9 cellular contexts compared by ENCODE assay signal in genomic region chr3:23949784-23950183, GRCh38. TPM values are rescaled to one million over a fixed set of nuclear protein-coding genes. Genes with fewer than 3 reads are reported as not detected.
DNase-seq lines count a peak whose midpoint lies in the region; ATAC-seq and TF ChIP-seq lines count a peak whose summit lies in the region.
"Had no signal": no experiment of that assay in that cellular context is flagged by ENCODE, and none has a peak within 500 bp of the region (broad histone marks: within the 10 kb centered on the region; RNA-seq: fewer than 3 reads in every experiment).

No MANE protein-coding gene starts in this region.

- peak overlapping the region; percentile 45 to 84 (median 76) for H3K4me3 Mint-ChIP-seq in CD8-positive, alpha-beta memory T cell
- peak overlapping the region; percentile 52 to 84 (median 74) for H3K4me3 Mint-ChIP-seq in immature natural killer cell

- DNase-seq in CD8-positive, alpha-beta memory T cell = no peak
- DNase-seq in OCI-M1 (lab: John Stamatoyannopoulos, UW) = peak; percentile 72
- no peak for DNase-seq in immature natural killer cell
- no peak for DNase-seq in tibial nerve (ENCODE audit: low spot score in 2 of 2)
- no peak for DNase-seq in mucosa of gallbladder (ENCODE audit: low spot score)

- H3K9me3 Mint-ChIP-seq in CD8-positive, alpha-beta memory T cell = no peaks in the 10 kb centered on the region
- no peaks in the 10 kb centered on the region for H3K9me3 Mint-ChIP-seq in immature natural killer cell

- TF ChIP-seq POLR2A in tibial nerve (IDR thresholded peaks at IDR 0.05) (no peak), GM18505 (IDR thresholded peaks at IDR 0.05; ENCODE audit: borderline replicate concordance, extremely low read depth, insufficient read depth, insufficient read length) (no peak)

- H3K36me3 ChIP-seq in CD8-positive, alpha-beta memory T cell (ENCODE audit: insufficient read depth, low read length) = no peaks in the 10 kb centered on the region
- no peaks in the 10 kb centered on the region for H3K36me3 ChIP-seq in tibial nerve

- CTCF ChIA-PET in CD8-positive, alpha-beta memory T cell (lab: Charles Lee) = no interaction called here

- H3K36me3 Mint-ChIP-seq in CD8-positive, alpha-beta memory T cell = peaks cover 0 to 31% (median 3%) of the 10 kb centered on the region in 3 donors
- peaks cover 0 to 4% (median 4%) of the 10 kb centered on the region in 3 donors for H3K36me3 Mint-ChIP-seq in immature natural killer cell

- H3K27me3 ChIP-seq in CD8-positive, alpha-beta memory T cell (ENCODE audit: insufficient read depth, low read length, poor library complexity, severe bottlenecking) = no peaks in the 10 kb centered on the region
- no peaks in the 10 kb centered on the region for H3K27me3 ChIP-seq in tibial nerve

- TF ChIP-seq CTCF in tibial nerve (IDR thresholded peaks at IDR 0.05) = no peak

- POLR2A ChIA-PET in CD8-positive, alpha-beta memory T cell (lab: Charles Lee) = interaction anchor here (0.7 to 1.8 kb wide), 3 partner anchors 19 to 33 kb away, joined by 4 to 6 read pairs (median 4); partner anchors contain the start of genes NKIRAS1 and RPL15

- H3K27ac ChIP-seq in CD8-positive, alpha-beta memory T cell (ENCODE audit: low read depth, low read length) = no peak overlapping the region
- H3K27ac ChIP-seq in tibial nerve = peak overlapping the region in 2 of 4 donors; percentile 39 to 66

- peak; percentile 12 for ATAC-seq in GM21360 (IDR thresholded peaks at IDR 0.05; ENCODE audit: unreplicated experiment)
- no peak for ATAC-seq in GM18517 (IDR thresholded peaks at IDR 0.05; ENCODE audit: unreplicated experiment)
- no peak for ATAC-seq in GM18505 (IDR thresholded peaks at IDR 0.05; ENCODE audit: unreplicated experiment)

- H3K9me3 ChIP-seq in CD8-positive, alpha-beta memory T cell (ENCODE audit: low read length) = no peaks in the 10 kb centered on the region
- no peaks in the 10 kb centered on the region for H3K9me3 ChIP-seq in tibial nerve
- H3K9me3 ChIP-seq: HAP-1 had no signal

- no peak overlapping the region for H3K4me3 ChIP-seq in CD8-positive, alpha-beta memory T cell (ENCODE audit: low read length)
- H3K4me3 ChIP-seq in tibial nerve = no peak overlapping the region
- H3K4me3 ChIP-seq: HAP-1 had no signal

- H3K27ac Mint-ChIP-seq in CD8-positive, alpha-beta memory T cell = peak overlapping the region; percentile 57 to 87 (median 80)
- H3K27ac Mint-ChIP-seq in immature natural killer cell = peak overlapping the region; percentile 58 to 85 (median 76)

- no peaks in the 10 kb centered on the region for H3K27me3 Mint-ChIP-seq in CD8-positive, alpha-beta memory T cell
- H3K27me3 Mint-ChIP-seq in immature natural killer cell (ENCODE audit: low read depth in 3 of 3) = peaks cover 9 to 38% (median 27%) of the 10 kb centered on the region in 3 donors

- H3K4me1 ChIP-seq in CD8-positive, alpha-beta memory T cell (ENCODE audit: insufficient read depth, low read length) = peaks cover 46% of the 10 kb centered on the region
- H3K4me1 ChIP-seq in tibial nerve = peaks cover 0 to 84% (median 42%) of the 10 kb centered on the region in 4 donors

- peaks cover 70 to 83% (median 82%) of the 10 kb centered on the region in 3 donors for H3K4me1 Mint-ChIP-seq in CD8-positive, alpha-beta memory T cell
- peaks cover 63 to 78% of the 10 kb centered on the region in 2 donors for H3K4me1 Mint-ChIP-seq in immature natural killer cell

- TF ChIP-seq EP300 in tibial nerve (IDR thresholded peaks at IDR 0.05) = no peak

RNA-seq across cellular contexts. Expression of gene NR1D2, which starts 4.7 kb away (rescaled TPM):
- 1 to 10 TPM; 7.9 to 8.4 TPM for total RNA-seq in CD8-positive, alpha-beta memory T cell
- polyA plus RNA-seq in CD8-positive, alpha-beta memory T cell = 57.1 TPM
- 10 to 100 TPM; 15.5 to 24.4 (median 16.2) TPM for polyA plus RNA-seq in immature natural killer cell
- total RNA-seq in tibial nerve = 10 to 100 TPM; 27.3 to 68.2 (median 52.8) TPM
- total RNA-seq in mucosa of gallbladder = 51.8 TPM

RNA-seq across cellular contexts. Expression of gene RPL15, which starts 32.9 kb away (rescaled TPM):
- total RNA-seq in CD8-positive, alpha-beta memory T cell = 1,000 to 10,000 TPM; 2,200 to 2,237 TPM
- polyA plus RNA-seq in CD8-positive, alpha-beta memory T cell = 4,233 TPM
- polyA plus RNA-seq in immature natural killer cell = 1,000 to 10,000 TPM; 2,712 to 5,031 (median 2,871) TPM
- 1,000 to 10,000 TPM; 1,296 to 1,829 (median 1,447) TPM for total RNA-seq in tibial nerve
- total RNA-seq in mucosa of gallbladder = 1,351 TPM

RNA-seq across cellular contexts. Expression of gene NKIRAS1, which starts 33.0 kb away (rescaled TPM):
- 1 to 10 TPM; 6.1 to 7.2 TPM for total RNA-seq in CD8-positive, alpha-beta memory T cell
- polyA plus RNA-seq in CD8-positive, alpha-beta memory T cell = 5.3 TPM
- 1 to 10 TPM; 2.1 to 4.7 (median 4.0) TPM for polyA plus RNA-seq in immature natural killer cell
- total RNA-seq in tibial nerve = 10 to 100 TPM in 2 of 4 donors, 1 to 10 TPM in 2; 6.6 to 14.9 (median 9.3) TPM
- total RNA-seq in mucosa of gallbladder = 11.0 TPM
